ENCODE assay signal across 24 cellular contexts in genomic region chr5:53582225-53582624, GRCh38. TPM values are rescaled to one million over a fixed set of nuclear protein-coding genes. Genes with fewer than 3 reads are reported as not detected.
DNase-seq lines count a peak whose midpoint lies in the region; ATAC-seq and TF ChIP-seq lines count a peak whose summit lies in the region.
"Had no signal": no experiment of that assay in that cellular context is flagged by ENCODE, and none has a peak within 500 bp of the region (broad histone marks: within the 10 kb centered on the region; RNA-seq: fewer than 3 reads in every experiment).

No MANE protein-coding gene starts in this region.

- no peak overlapping the region for H2AK5ac ChIP-seq in neuronal stem cell (ENCODE audit: low read depth, low read length)

- ATAC-seq in left ventricle myocardium superior (peak; percentile 57), left cardiac atrium (no peak), WTC11 (no peak)
- ATAC-seq: GM12878 had no signal

- no peaks in the 10 kb centered on the region for H3K36me3 Mint-ChIP-seq in WTC11

- H4K91ac ChIP-seq in neuronal stem cell (ENCODE audit: low read depth, low read length, poor library complexity) = no peak overlapping the region

- H2BK5ac ChIP-seq in neuronal stem cell (ENCODE audit: low read length) = no peak overlapping the region

- H2AFZ ChIP-seq in neuronal stem cell (ENCODE audit: low read length) = no peak overlapping the region

- no peak overlapping the region for H3K9ac ChIP-seq in neuronal stem cell (ENCODE audit: low read depth, low read length, poor library complexity)
- H3K9ac ChIP-seq: BLaER1 had no signal

- no peak overlapping the region for H3K14ac ChIP-seq in neuronal stem cell (ENCODE audit: low read length)

- no peaks in the 10 kb centered on the region for H3K27me3 Mint-ChIP-seq in WTC11 (ENCODE audit: low read depth)
- H3K27me3 Mint-ChIP-seq: CD4-positive, alpha-beta memory T cell; CD4-positive, CD25-positive, alpha-beta regulatory T cell; CD8-positive, alpha-beta memory T cell had no signal

- no peak for TF ChIP-seq CTCF in WTC11 (IDR thresholded peaks at IDR 0.05)

- H3K4me1 ChIP-seq in neuronal stem cell (ENCODE audit: control insufficient read depth in 2 of 2, insufficient read depth in 1 of 2, low read depth in 1 of 2, low read length in 2 of 2) (no peaks in the 10 kb centered on the region), HAP-1 (no peaks in the 10 kb centered on the region)
- H3K4me1 ChIP-seq: BE2C, BLaER1 had no signal

- in situ Hi-C loops in HAP-1 (cut with MboI; ENCODE audit: low sequenced_read_pairs) = no loop called here

- no peak overlapping the region for H3K4me3 Mint-ChIP-seq in WTC11
- H3K4me3 Mint-ChIP-seq: CD14-positive monocyte; CD4-positive, alpha-beta memory T cell; CD4-positive, CD25-positive, alpha-beta regulatory T cell; CD8-positive, alpha-beta memory T cell had no signal

- H3K4me2 ChIP-seq in neuronal stem cell (ENCODE audit: insufficient read depth, low read length, poor library complexity, severe bottlenecking) = no peak overlapping the region
- H3K4me2 ChIP-seq: BLaER1 had no signal

- DNase-seq in left ventricle myocardium superior (no peak), left cardiac atrium (no peak), WTC11 (ENCODE audit: low spot score) (no peak), neuronal stem cell (ENCODE audit: low spot score) (no peak), HAP-1 (ENCODE audit: low spot score in 2 of 2) (no peak)
- no peak for DNase-seq in central memory CD4-positive, alpha-beta T cell
- DNase-seq: 8988T; ACHN; BE2C; C1 segment of cervical spinal cord; CD4-positive, alpha-beta memory T cell; CD4-positive, CD25-positive, alpha-beta regulatory T cell; CD8-positive, alpha-beta memory T cell; COR-L47; DMS 273 treated with DMSO at 0.1 percent for 48 hours; DMS153; DMS53; DMS79; DND-41; EL; GDM1 had no signal

- no CpG with 5 or more reads among the region's 4 CpGs for WGBS in neuronal stem cell (ENCODE audit: extremely low coverage in 2 of 2, insufficient read length in 2 of 2, insufficient replicate concordance in 1 of 2), 2 donors

- intact Hi-C loops in left ventricle myocardium superior (cut with micrococcal nuclease) = no loop called here
- intact Hi-C loops in left cardiac atrium (cut with DNase I) = no loop called here

- POLR2A ChIA-PET in WTC11 (lab: Charles Lee) = no interaction called here

- H3K18ac ChIP-seq in neuronal stem cell (ENCODE audit: low read length) = peak overlapping the region; percentile 11

- H3K36me3 ChIP-seq in neuronal stem cell (replicated peaks in 1 of 2; ENCODE audit: control insufficient read depth in 2 of 2, insufficient read depth in 2 of 2, low read length in 2 of 2) (no peaks in the 10 kb centered on the region), HAP-1 (replicated peaks) (no peaks in the 10 kb centered on the region; the same call in 1 of the 2 replicates)
- H3K36me3 ChIP-seq: BE2C, BLaER1 had no signal

- H3K79me1 ChIP-seq in neuronal stem cell (ENCODE audit: low read depth, low read length) = peaks cover 3% of the 10 kb centered on the region

- no peak overlapping the region for H2BK12ac ChIP-seq in neuronal stem cell (ENCODE audit: low read length)

- CTCF ChIA-PET in WTC11 (lab: Charles Lee) = no interaction called here

- H3K4me1 Mint-ChIP-seq in WTC11 = no peaks in the 10 kb centered on the region

- H3K4ac ChIP-seq in neuronal stem cell (ENCODE audit: low read length) = no peak overlapping the region

- H3K9me3 Mint-ChIP-seq in WTC11 = no peaks in the 10 kb centered on the region
- H3K9me3 Mint-ChIP-seq: CD4-positive, alpha-beta memory T cell; CD4-positive, CD25-positive, alpha-beta regulatory T cell; CD8-positive, alpha-beta memory T cell had no signal

- no peak overlapping the region for H3K27ac ChIP-seq in neuronal stem cell (replicated peaks; ENCODE audit: low read length)
- H3K27ac ChIP-seq: BLaER1 had no signal

- no peak overlapping the region for H4K8ac ChIP-seq in neuronal stem cell (ENCODE audit: low read depth, low read length)

- H3K23ac ChIP-seq in neuronal stem cell (ENCODE audit: low read depth, low read length, poor library complexity) = no peak overlapping the region

- H2BK15ac ChIP-seq in neuronal stem cell (ENCODE audit: low read length) = no peak overlapping the region

- H3K4me3 ChIP-seq in neuronal stem cell (ENCODE audit: low read length in 2 of 2) = no peak overlapping the region
- H3K4me3 ChIP-seq in HAP-1 = no peak overlapping the region
- H3K4me3 ChIP-seq: BLaER1, GM12878 had no signal

- H3K9me3 ChIP-seq in neuronal stem cell (replicated peaks in 1 of 2; ENCODE audit: control insufficient read depth in 2 of 2, insufficient read depth in 1 of 2, low read depth in 1 of 2, low read length in 2 of 2) (peaks cover 0 to 2% of the 10 kb centered on the region in 2 donors), HAP-1 (no peaks in the 10 kb centered on the region)
- H3K9me3 ChIP-seq: BE2C had no signal

- no peaks in the 10 kb centered on the region for H3K27me3 ChIP-seq in neuronal stem cell (ENCODE audit: control insufficient read depth in 3 of 3, insufficient read depth in 3 of 3, low read depth in 1 of 3, low read length in 3 of 3)
- no peaks in the 10 kb centered on the region for H3K27me3 ChIP-seq in HAP-1 (ENCODE audit: low read depth)
- H3K27me3 ChIP-seq: BE2C, BLaER1 had no signal

- no peak overlapping the region for H2BK120ac ChIP-seq in neuronal stem cell (ENCODE audit: low read depth, low read length)

- no peak overlapping the region for H3K27ac Mint-ChIP-seq in WTC11
- H3K27ac Mint-ChIP-seq: CD14-positive monocyte; CD4-positive, alpha-beta memory T cell; CD4-positive, CD25-positive, alpha-beta regulatory T cell had no signal

TF ChIP-seq in WTC11, 78 proteins besides CTCF, POLR2A, EP300 and RAD21:
- TF ChIP-seq OVOL2 (CRISPR knock-in tag; IDR thresholded peaks at IDR 0.05; ENCODE audit: borderline replicate concordance) (no peak), PRDM15 (CRISPR knock-in tag; IDR thresholded peaks at IDR 0.05) (no peak), HMGA2 (CRISPR knock-in tag; IDR thresholded peaks at IDR 0.05) (peak; percentile 82)
TF ChIP-seq in WTC11: peak in this region for 1.

RNA-seq across cellular contexts. Expression of gene NDUFS4, which starts 21.8 kb away (rescaled TPM):
- total RNA-seq in left ventricle myocardium superior = 212 TPM
- 100 to 1,000 TPM; 114 to 136 TPM for total RNA-seq in left cardiac atrium
- 68.5 to 87.4 TPM (median 85.1 TPM) in 3 replicates for total RNA-seq in WTC11 (2021)
- 147 TPM for polyA plus RNA-seq in neuronal stem cell (2013, experiment 1 of 2)
- polyA plus RNA-seq in neuronal stem cell (2013, experiment 2 of 2) = 140 TPM
